18 cellular contexts compared by ENCODE assay signal in the genomic region with DNA sequence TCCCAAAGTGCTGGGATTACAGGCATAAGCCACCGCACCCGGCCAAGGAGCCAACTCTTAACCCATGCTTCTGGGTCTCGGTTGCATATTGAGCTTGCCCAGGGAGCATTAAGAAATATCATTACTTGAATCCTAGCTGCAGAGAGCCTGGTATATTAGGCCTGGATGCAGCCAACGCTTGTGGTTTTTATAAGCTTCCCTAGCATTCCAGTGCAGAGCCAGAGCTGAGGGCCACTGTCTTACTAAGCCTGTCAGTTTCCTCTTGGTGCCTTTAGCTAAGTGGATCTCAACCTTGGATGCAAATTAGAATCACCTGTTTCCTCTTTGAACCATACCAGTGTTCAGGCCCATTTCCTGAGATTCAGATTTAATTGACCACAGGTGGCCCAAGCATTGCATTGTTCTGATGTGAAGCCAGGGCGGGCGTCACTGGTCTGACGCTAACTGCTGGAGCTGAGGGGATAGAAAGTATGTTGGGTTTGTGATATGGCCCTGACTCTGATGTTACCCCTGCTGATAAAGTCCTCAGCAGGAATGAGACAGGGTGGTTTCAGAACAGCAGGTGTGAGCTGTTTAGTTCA.
DNase-seq lines count a peak whose midpoint lies in the region; ATAC-seq and TF ChIP-seq lines count a peak whose summit lies in the region.
"Had no signal": no experiment of that assay in that cellular context is flagged by ENCODE, and none has a peak within 500 bp of the region (broad histone marks: within the 10 kb centered on the region; RNA-seq: fewer than 3 reads in every experiment).

No MANE protein-coding gene starts in this region.

- no peaks in the 10 kb centered on the region for H3K9me3 ChIP-seq in gastroesophageal sphincter
- H3K9me3 ChIP-seq: BE2C, lower lobe of right lung had no signal

- no peaks in the 10 kb centered on the region for H3K4me1 ChIP-seq in gastroesophageal sphincter
- H3K4me1 ChIP-seq: BE2C, lower lobe of right lung had no signal

- TF ChIP-seq EP300 in gastroesophageal sphincter (IDR thresholded peaks at IDR 0.05) = no peak

- TF ChIP-seq CTCF in nephron progenitor cell (IDR thresholded peaks at IDR 0.05) (no peak), gastroesophageal sphincter (IDR thresholded peaks at IDR 0.05) (no peak)

- no peak overlapping the region for H3K27ac ChIP-seq in gastroesophageal sphincter
- H3K27ac ChIP-seq: lower lobe of right lung had no signal

- POLR2A ChIA-PET in activated CD4-positive, alpha-beta memory T cell treated with anti-CD3 and anti-CD28 coated beads, Interleukin-2, amount 10 ng/mL, durations not matched to agents 7 days and 5 days (lab: Charles Lee) = no interaction called here

- peaks cover 7% of the 10 kb centered on the region for H3K9me3 Mint-ChIP-seq in activated CD4-positive, alpha-beta memory T cell treated with anti-CD3 and anti-CD28 coated beads, Interleukin-2, amount 10 ng/mL, durations not matched to agents 7 days and 5 days
- no peaks in the 10 kb centered on the region for H3K9me3 Mint-ChIP-seq in nephron progenitor cell
- H3K9me3 Mint-ChIP-seq: activated B cell treated with CpG ODN at 0.5 μM for 24 hours, natural killer cell had no signal

- H3K4me1 Mint-ChIP-seq in activated CD4-positive, alpha-beta memory T cell treated with anti-CD3 and anti-CD28 coated beads, Interleukin-2, amount 10 ng/mL, durations not matched to agents 7 days and 5 days = no peaks in the 10 kb centered on the region
- peaks cover 6% of the 10 kb centered on the region for H3K4me1 Mint-ChIP-seq in nephron progenitor cell
- H3K4me1 Mint-ChIP-seq: activated B cell treated with CpG ODN at 0.5 μM for 24 hours; natural killer cell; stimulated activated memory B cell treated with anti-CD40 and anti-IgM and Interleukin-4, amounts not matched to agents 10 μg/mL and 1 μg/mL and 100 μg/mL, for 72 hours had no signal

- WGBS in gastroesophageal sphincter (ENCODE audit: low coverage in 1 of 2), 2 donors = 89 to 100% methylated on average over 1 to 3 of the region's 7 CpGs

- ATAC-seq in GM18870 (IDR thresholded peaks at IDR 0.05; ENCODE audit: unreplicated experiment) (peak; percentile 41), GM21367 (IDR thresholded peaks at IDR 0.05; ENCODE audit: unreplicated experiment) (no peak), gastroesophageal sphincter (no peak)
- ATAC-seq: lower lobe of right lung; natural killer cell; PC-3; stimulated activated memory B cell treated with anti-CD40 and anti-IgM and Interleukin-4, amounts not matched to agents 10 μg/mL and 1 μg/mL and 100 μg/mL, for 72 hours had no signal

- H3K4me3 Mint-ChIP-seq in activated CD4-positive, alpha-beta memory T cell treated with anti-CD3 and anti-CD28 coated beads, Interleukin-2, amount 10 ng/mL, durations not matched to agents 7 days and 5 days = no peak overlapping the region
- no peak overlapping the region for H3K4me3 Mint-ChIP-seq in nephron progenitor cell
- H3K4me3 Mint-ChIP-seq: activated B cell treated with CpG ODN at 0.5 μM for 24 hours; activated naive CD8-positive, alpha-beta T cell; natural killer cell; stimulated activated memory B cell treated with anti-CD40 and anti-IgM and Interleukin-4, amounts not matched to agents 10 μg/mL and 1 μg/mL and 100 μg/mL, for 72 hours had no signal

- H3K27me3 ChIP-seq in gastroesophageal sphincter = no peaks in the 10 kb centered on the region
- H3K27me3 ChIP-seq: BE2C had no signal

- no peaks in the 10 kb centered on the region for H3K36me3 ChIP-seq in gastroesophageal sphincter
- H3K36me3 ChIP-seq: BE2C, lower lobe of right lung had no signal

- no peaks in the 10 kb centered on the region for H3K27me3 Mint-ChIP-seq in activated CD4-positive, alpha-beta memory T cell treated with anti-CD3 and anti-CD28 coated beads, Interleukin-2, amount 10 ng/mL, durations not matched to agents 7 days and 5 days
- no peaks in the 10 kb centered on the region for H3K27me3 Mint-ChIP-seq in nephron progenitor cell (ENCODE audit: low read depth, poor library complexity)
- H3K27me3 Mint-ChIP-seq: activated B cell treated with CpG ODN at 0.5 μM for 24 hours; activated naive CD8-positive, alpha-beta T cell had no signal

- H3K4me3 ChIP-seq in gastroesophageal sphincter = no peak overlapping the region
- H3K4me3 ChIP-seq: lower lobe of right lung had no signal

- no peaks in the 10 kb centered on the region for H3K36me3 Mint-ChIP-seq in activated CD4-positive, alpha-beta memory T cell treated with anti-CD3 and anti-CD28 coated beads, Interleukin-2, amount 10 ng/mL, durations not matched to agents 7 days and 5 days (ENCODE audit: low read depth)
- H3K36me3 Mint-ChIP-seq in nephron progenitor cell (ENCODE audit: low read depth) = no peaks in the 10 kb centered on the region
- H3K36me3 Mint-ChIP-seq: activated naive CD8-positive, alpha-beta T cell; natural killer cell; stimulated activated memory B cell treated with anti-CD40 and anti-IgM and Interleukin-4, amounts not matched to agents 10 μg/mL and 1 μg/mL and 100 μg/mL, for 72 hours had no signal

- CTCF ChIA-PET in activated CD4-positive, alpha-beta memory T cell treated with anti-CD3 and anti-CD28 coated beads, Interleukin-2, amount 10 ng/mL, durations not matched to agents 7 days and 5 days (lab: Charles Lee) = no interaction called here

- DNase-seq in NCI-H146 treated with DMSO at 0.1 percent for 48 hours (lab: John Stamatoyannopoulos, UW; ENCODE audit: unreplicated experiment) = peak; percentile 96
- peak; percentile 37 for DNase-seq in amniotic epithelial cell (ENCODE audit: low read depth)
- peak; percentile 23 for DNase-seq in iPS-NIHi7 (ENCODE audit: extremely low spot score)
- DNase-seq in activated CD4-positive, alpha-beta memory T cell treated with anti-CD3 and anti-CD28 coated beads, Interleukin-2, amount 10 ng/mL, durations not matched to agents 7 days and 5 days = no peak
- DNase-seq in nephron progenitor cell = no peak
- DNase-seq: activated B cell treated with CpG ODN at 0.5 μM for 24 hours, BE2C, DND-41, lower lobe of right lung, natural killer cell, NCI-H1930, PC-3, SW 1271 had no signal

- TF ChIP-seq POLR2A in gastroesophageal sphincter (IDR thresholded peaks at IDR 0.05) = no peak

- no peak overlapping the region for H3K27ac Mint-ChIP-seq in activated CD4-positive, alpha-beta memory T cell treated with anti-CD3 and anti-CD28 coated beads, Interleukin-2, amount 10 ng/mL, durations not matched to agents 7 days and 5 days
- no peak overlapping the region for H3K27ac Mint-ChIP-seq in nephron progenitor cell
- H3K27ac Mint-ChIP-seq: activated B cell treated with CpG ODN at 0.5 μM for 24 hours; activated naive CD8-positive, alpha-beta T cell; natural killer cell; stimulated activated memory B cell treated with anti-CD40 and anti-IgM and Interleukin-4, amounts not matched to agents 10 μg/mL and 1 μg/mL and 100 μg/mL, for 72 hours had no signal

Comparison
In these comparisons a context has a peak if more than half of its experiments do, and no peak if none do; other contexts are left out.
1. DNase-seq: peak in NCI-H146 treated with DMSO at 0.1 percent for 48 hours (single experiment), amniotic epithelial cell (single experiment) and iPS-NIHi7 (single experiment); none in activated CD4-positive, alpha-beta memory T cell treated with anti-CD3 and anti-CD28 coated beads, Interleukin-2, amount 10 ng/mL, durations not matched to agents 7 days and 5 days (single experiment) and nephron progenitor cell (single experiment).